9 cellular contexts compared by ENCODE assay signal in the genomic region with DNA sequence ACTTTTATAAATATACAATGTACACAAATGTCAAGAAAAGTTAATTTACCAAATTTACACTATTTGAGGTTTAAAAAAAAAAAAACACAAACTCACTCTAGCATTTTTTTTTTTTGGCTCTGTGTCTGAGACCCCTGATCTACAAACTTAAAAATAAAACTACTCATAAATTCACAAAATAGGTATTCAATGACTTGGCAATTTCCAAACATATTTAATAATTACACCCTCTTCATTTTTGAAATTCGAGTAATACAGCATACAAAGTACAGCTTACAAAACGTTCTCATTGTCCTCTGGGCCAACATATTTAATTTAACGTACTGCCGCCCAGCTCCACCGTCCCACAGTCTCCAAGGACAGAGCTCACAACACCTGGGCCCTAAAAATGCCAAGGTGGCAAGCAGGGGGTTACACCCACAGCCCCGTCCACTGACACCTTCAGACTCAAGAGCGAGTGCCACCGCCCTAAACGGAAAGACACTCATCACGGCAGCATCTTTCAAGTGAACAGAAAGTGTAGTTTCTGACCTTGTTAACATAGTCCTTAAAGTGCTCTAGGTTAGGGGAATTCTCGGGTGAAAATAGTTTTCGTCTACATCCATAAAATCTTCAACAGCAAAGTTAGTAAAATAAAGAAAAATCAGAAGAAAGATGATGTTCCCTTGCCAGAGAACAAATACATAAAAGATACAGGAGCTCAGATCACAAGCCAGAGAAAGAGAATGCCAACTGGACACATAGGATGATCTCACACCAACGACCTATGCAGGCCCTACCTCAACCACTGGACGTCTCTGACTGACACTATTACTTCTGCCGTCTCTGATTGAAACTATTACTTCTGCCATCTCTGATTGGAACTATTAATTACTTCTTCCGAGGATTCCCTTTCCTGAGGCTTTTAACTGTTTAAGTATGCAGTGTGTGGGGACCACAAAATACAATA. TPM values are rescaled to one million over a fixed set of nuclear protein-coding genes. Genes with fewer than 3 reads are reported as not detected.
A peak's percentile ranks its signal among the peaks of the same experiment; 100 is the strongest.
DNase-seq lines count a peak whose midpoint lies in the region; ATAC-seq and TF ChIP-seq lines count a peak whose summit lies in the region.
"Had no signal": no experiment of that assay in that cellular context is flagged by ENCODE, and none has a peak within 500 bp of the region (broad histone marks: within the 10 kb centered on the region; RNA-seq: fewer than 3 reads in every experiment).

No MANE protein-coding gene starts in this region.

- H3K27ac ChIP-seq in CD4-positive, alpha-beta memory T cell (ENCODE audit: low read depth, low read length): no peak overlapping the region
- H3K27ac ChIP-seq in dorsolateral prefrontal cortex: peak overlapping the region in 5 of 59 donors; percentile 4 to 42 (median 26)
- H3K27ac ChIP-seq in neural cell (ENCODE audit: low read length): no peak overlapping the region

- peak overlapping the region in 6 of 7 donors; percentile 5 to 70 (median 24) for H3K27ac Mint-ChIP-seq in CD4-positive, alpha-beta memory T cell

- H4K20me1 ChIP-seq in neural cell (ENCODE audit: insufficient read depth): no peaks in the 10 kb centered on the region

- H3K27me3 Mint-ChIP-seq in CD4-positive, alpha-beta memory T cell: no peaks in the 10 kb centered on the region

- peaks cover 0 to 5% of the 10 kb centered on the region in 2 donors for H3K36me3 Mint-ChIP-seq in CD4-positive, alpha-beta memory T cell

- peaks cover 24% of the 10 kb centered on the region for H3K79me2 ChIP-seq in neural cell (replicated peaks; ENCODE audit: insufficient read depth, low read length)

- no peaks in the 10 kb centered on the region for H3K9me2 ChIP-seq in neural cell (ENCODE audit: insufficient read depth, low read length)

- H3K36me3 ChIP-seq in CD4-positive, alpha-beta memory T cell (ENCODE audit: insufficient read depth, low read length): no peaks in the 10 kb centered on the region
- peaks cover 5% of the 10 kb centered on the region for H3K36me3 ChIP-seq in neural cell (ENCODE audit: insufficient read depth, low read length)

- no peak for TF ChIP-seq EP300 in neural cell (conservative IDR thresholded peaks at IDR 0.05; ENCODE audit: poor library complexity, severe bottlenecking)

- H3K4me3 Mint-ChIP-seq in CD4-positive, alpha-beta memory T cell: peak overlapping the region; percentile 2 to 85 (median 69)

- no peaks in the 10 kb centered on the region for H3K9me3 Mint-ChIP-seq in CD4-positive, alpha-beta memory T cell

- no peak for TF ChIP-seq RAD21 in neural cell (conservative IDR thresholded peaks at IDR 0.05)

- no peak for DNase-seq in CD4-positive, alpha-beta memory T cell
- DNase-seq in NCI-H69 (lab: John Stamatoyannopoulos, UW) (peak; percentile 26), dorsolateral prefrontal cortex (no peak), NCI-H1436 treated with DMSO at 0.1 percent for 48 hours (lab: John Stamatoyannopoulos, UW) (no peak)
- no peak for DNase-seq in stimulated activated naive CD4-positive, alpha-beta T cell (lab: John Stamatoyannopoulos, UW)

- no peak for TF ChIP-seq CTCF in dorsolateral prefrontal cortex (IDR thresholded peaks at IDR 0.05 in 54 of 56, conservative IDR thresholded peaks at IDR 0.05 in 2 of 56; ENCODE audit: low read depth in 1 of 56, partially characterized antibody in 56 of 56)
- TF ChIP-seq CTCF in neural cell (IDR thresholded peaks at IDR 0.05; ENCODE audit: poor library complexity, severe bottlenecking): no peak

- H3K4me2 ChIP-seq in neural cell (ENCODE audit: low read length): peak overlapping the region; percentile 94

- POLR2A ChIA-PET in CD4-positive, alpha-beta memory T cell (lab: Charles Lee; ENCODE audit: partially characterized antibody): no interaction called here

- intact Hi-C loops in CD4-positive, alpha-beta memory T cell (cut with micrococcal nuclease): loop anchor here (10.0 kb wide), 1 partner anchor 147 kb away; no protein-coding TSS in a partner anchor
- intact Hi-C loops in dorsolateral prefrontal cortex (cut with DNase I): loop anchor here in 1 of 2 donors (10.0 kb wide), 1 partner anchor 57 kb away; no protein-coding TSS in a partner anchor

- H3K4me1 ChIP-seq in CD4-positive, alpha-beta memory T cell (ENCODE audit: insufficient read depth, low read length): peaks cover 51% of the 10 kb centered on the region

- no peak overlapping the region for H3K4me3 ChIP-seq in CD4-positive, alpha-beta memory T cell (ENCODE audit: low read length in 2 of 2)
- H3K4me3 ChIP-seq in dorsolateral prefrontal cortex (peak overlapping the region; percentile 15 to 79 (median 68)), neural cell (ENCODE audit: low read length) (peak overlapping the region; percentile 93)

- peaks cover 39 to 68% (median 55%) of the 10 kb centered on the region in 4 donors for H3K4me1 Mint-ChIP-seq in CD4-positive, alpha-beta memory T cell

- CTCF ChIA-PET in CD4-positive, alpha-beta memory T cell (lab: Charles Lee; ENCODE audit: partially characterized antibody): interaction anchor here (0.7 to 1.6 kb wide), 3 partner anchors 30 to 173 kb away, joined by 3 to 5 read pairs (median 3); no protein-coding TSS in a partner anchor

- H3K27me3 ChIP-seq in CD4-positive, alpha-beta memory T cell (ENCODE audit: insufficient read depth, low read length): no peaks in the 10 kb centered on the region
- H3K27me3 ChIP-seq in dorsolateral prefrontal cortex (no peaks in the 10 kb centered on the region), neural cell (ENCODE audit: insufficient read depth, low read depth, low read length) (no peaks in the 10 kb centered on the region)

- no peaks in the 10 kb centered on the region for H3K9me3 ChIP-seq in CD4-positive, alpha-beta memory T cell (ENCODE audit: control insufficient read depth in 1 of 2, low read length in 2 of 2)
- H3K9me3 ChIP-seq in neural cell (ENCODE audit: low read length): no peaks in the 10 kb centered on the region

- no peak for ATAC-seq in HG02981 (IDR thresholded peaks at IDR 0.05; ENCODE audit: unreplicated experiment)
- no peak for ATAC-seq in GM19023 (IDR thresholded peaks at IDR 0.05; ENCODE audit: unreplicated experiment)
- ATAC-seq: left lobe of liver had no signal

- no peaks in the 10 kb centered on the region for H3F3A ChIP-seq in neural cell (ENCODE audit: insufficient read depth, low read length, poor library complexity, severe bottlenecking)

- no peak overlapping the region for H2AFZ ChIP-seq in neural cell (ENCODE audit: low read depth, low read length)

- peak overlapping the region; percentile 4 for H3K9ac ChIP-seq in neural cell (ENCODE audit: low read length)

TF ChIP-seq in neural cell, 6 proteins besides CTCF, POLR2A, EP300 and RAD21:
- no peak for TF ChIP-seq EZH2 (IDR thresholded peaks at IDR 0.05; ENCODE audit: borderline replicate concordance, insufficient read depth, low read length, poor library complexity, severe bottlenecking)
- TF ChIP-seq, protein P1, sequence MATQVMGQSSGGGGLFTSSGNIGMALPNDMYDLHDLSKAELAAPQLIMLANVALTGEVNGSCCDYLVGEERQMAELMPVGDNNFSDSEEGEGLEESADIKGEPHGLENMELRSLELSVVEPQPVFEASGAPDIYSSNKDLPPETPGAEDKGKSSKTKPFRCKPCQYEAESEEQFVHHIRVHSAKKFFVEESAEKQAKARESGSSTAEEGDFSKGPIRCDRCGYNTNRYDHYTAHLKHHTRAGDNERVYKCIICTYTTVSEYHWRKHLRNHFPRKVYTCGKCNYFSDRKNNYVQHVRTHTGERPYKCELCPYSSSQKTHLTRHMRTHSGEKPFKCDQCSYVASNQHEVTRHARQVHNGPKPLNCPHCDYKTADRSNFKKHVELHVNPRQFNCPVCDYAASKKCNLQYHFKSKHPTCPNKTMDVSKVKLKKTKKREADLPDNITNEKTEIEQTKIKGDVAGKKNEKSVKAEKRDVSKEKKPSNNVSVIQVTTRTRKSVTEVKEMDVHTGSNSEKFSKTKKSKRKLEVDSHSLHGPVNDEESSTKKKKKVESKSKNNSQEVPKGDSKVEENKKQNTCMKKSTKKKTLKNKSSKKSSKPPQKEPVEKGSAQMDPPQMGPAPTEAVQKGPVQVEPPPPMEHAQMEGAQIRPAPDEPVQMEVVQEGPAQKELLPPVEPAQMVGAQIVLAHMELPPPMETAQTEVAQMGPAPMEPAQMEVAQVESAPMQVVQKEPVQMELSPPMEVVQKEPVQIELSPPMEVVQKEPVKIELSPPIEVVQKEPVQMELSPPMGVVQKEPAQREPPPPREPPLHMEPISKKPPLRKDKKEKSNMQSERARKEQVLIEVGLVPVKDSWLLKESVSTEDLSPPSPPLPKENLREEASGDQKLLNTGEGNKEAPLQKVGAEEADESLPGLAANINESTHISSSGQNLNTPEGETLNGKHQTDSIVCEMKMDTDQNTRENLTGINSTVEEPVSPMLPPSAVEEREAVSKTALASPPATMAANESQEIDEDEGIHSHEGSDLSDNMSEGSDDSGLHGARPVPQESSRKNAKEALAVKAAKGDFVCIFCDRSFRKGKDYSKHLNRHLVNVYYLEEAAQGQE (IDR thresholded peaks at IDR 0.05; ENCODE audit: borderline replicate concordance): no peak
- no peak for TF ChIP-seq MXI1 (conservative IDR thresholded peaks at IDR 0.05; ENCODE audit: poor library complexity, severe bottlenecking)
- TF ChIP-seq TAF1 (IDR thresholded peaks at IDR 0.05; ENCODE audit: low read depth): no peak

RNA-seq across cellular contexts. Expression of a gene that starts 4.2 kb away (rescaled TPM):
- total RNA-seq in CD4-positive, alpha-beta memory T cell: 1 to 10 TPM; 7.8 to 8.1 TPM
- polyA plus RNA-seq in CD4-positive, alpha-beta memory T cell: 1 to 10 TPM in 1 of 2 donors, under 1 TPM in 1; 0.26 to 1.3 TPM
- total RNA-seq in dorsolateral prefrontal cortex: 10 to 100 TPM; 16.3 to 55.2 (median 33.9) TPM
- 6.3 and 7.6 TPM in 2 replicates for polyA plus RNA-seq in neural cell
- polyA minus RNA-seq in neural cell: 19.8 and 21.7 TPM in 2 replicates

Comparison
In these comparisons a context has a peak if more than half of its experiments do, and no peak if none do; other contexts are left out.
1. H3K4me3 ChIP-seq: peak in dorsolateral prefrontal cortex (59 of 59) and neural cell (single experiment); none in CD4-positive, alpha-beta memory T cell (0 of 2).